ENCODE assay signal across 1 cellular context in the genomic region with DNA sequence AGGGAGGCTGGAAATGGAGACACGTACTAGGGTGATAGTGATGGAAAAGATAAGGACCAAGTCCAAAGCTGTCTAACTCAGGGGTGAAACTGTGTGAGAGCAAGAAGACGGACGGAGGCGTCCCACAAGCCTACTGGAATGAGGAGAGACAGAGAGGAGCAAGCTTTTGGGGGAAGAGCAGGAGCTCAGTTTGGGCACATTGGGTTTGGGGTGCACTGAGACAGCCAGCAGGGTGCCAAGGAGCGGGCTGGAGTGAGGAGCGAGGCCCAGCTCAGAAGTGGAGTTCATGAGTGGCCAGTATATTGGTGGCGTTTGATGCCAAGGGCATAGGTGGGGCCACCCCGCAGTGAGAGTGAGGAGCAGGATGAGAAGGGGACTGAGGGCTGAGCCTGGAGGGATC.
TF ChIP-seq lines count a peak whose summit lies in the region.

No MANE protein-coding gene starts in this region.

TF ChIP-seq in H1, 55 proteins besides CTCF, POLR2A, EP300 and RAD21:
- TF ChIP-seq TCF12 (IDR thresholded peaks at IDR 0.05; ENCODE audit: low read depth, low read length) (no peak), KDM5A (IDR thresholded peaks at IDR 0.05; ENCODE audit: low read length) (no peak)
